ENCODE assay signal across 17 cellular contexts in genomic region chr13:36673352-36673751, GRCh38. TPM values are rescaled to one million over a fixed set of nuclear protein-coding genes. Genes with fewer than 3 reads are reported as not detected.
A peak's percentile ranks its signal among the peaks of the same experiment; 100 is the strongest.
DNase-seq lines count a peak whose midpoint lies in the region; ATAC-seq and TF ChIP-seq lines count a peak whose summit lies in the region.
"Had no signal": no experiment of that assay in that cellular context is flagged by ENCODE, and none has a peak within 500 bp of the region (broad histone marks: within the 10 kb centered on the region; RNA-seq: fewer than 3 reads in every experiment).

No MANE protein-coding gene starts in this region.

- H3K9me3 ChIP-seq in smooth muscle cell (replicated peaks; ENCODE audit: low read depth), result no peaks in the 10 kb centered on the region

- H2AFZ ChIP-seq in smooth muscle cell (ENCODE audit: low read depth), result no peak overlapping the region

- H3F3A ChIP-seq in smooth muscle cell (ENCODE audit: low read depth), result no peaks in the 10 kb centered on the region

- peak overlapping the region; percentile 89 for H3K4me2 ChIP-seq in smooth muscle cell

- peak overlapping the region; percentile 37 for H3K4me3 ChIP-seq in astrocyte of the spinal cord (ENCODE audit: low read depth, low read length)
- peak overlapping the region; percentile 49 for H3K4me3 ChIP-seq in smooth muscle cell
- H3K4me3 ChIP-seq: K562 had no signal

- H3K4me1 ChIP-seq in smooth muscle cell (ENCODE audit: low read depth), result no peaks in the 10 kb centered on the region

- H3K27me3 ChIP-seq in smooth muscle cell (ENCODE audit: low read depth), result peaks cover 75% of the 10 kb centered on the region

- ATAC-seq in HG03457 (IDR thresholded peaks at IDR 0.05; ENCODE audit: unreplicated experiment) (no peak), HG03571 (IDR thresholded peaks at IDR 0.05; ENCODE audit: unreplicated experiment) (no peak)
- ATAC-seq: CD8-positive, alpha-beta T cell; K562; stimulated activated naive CD8-positive, alpha-beta T cell treated with anti-CD3 and anti-CD28 coated beads, Interleukin-15, amount 100 ng/mL, for 72 hours had no signal

- no peaks in the 10 kb centered on the region for H4K20me1 ChIP-seq in smooth muscle cell (ENCODE audit: low read depth)

- in situ Hi-C loops in astrocyte of the spinal cord (cut with HindIII; ENCODE audit: low sequenced_read_pairs), result no loop called here

- no peaks in the 10 kb centered on the region for H3K79me2 ChIP-seq in smooth muscle cell (ENCODE audit: low read depth)

- 55% methylated on average over 11 of the region's 11 CpGs for WGBS in smooth muscle cell (ENCODE audit: low lambda C conversion rate)

- H3K36me3 ChIP-seq in smooth muscle cell (ENCODE audit: low read depth), result no peaks in the 10 kb centered on the region
- H3K36me3 ChIP-seq: spleen had no signal

- TF ChIP-seq CTCF in astrocyte of the spinal cord (IDR thresholded peaks at IDR 0.05; ENCODE audit: low read depth, low read length) (no peak), smooth muscle cell (IDR thresholded peaks at IDR 0.05; ENCODE audit: borderline replicate concordance, insufficient read depth, poor library complexity, severe bottlenecking) (no peak)

- H3K27ac ChIP-seq in smooth muscle cell (ENCODE audit: low read depth), result no peak overlapping the region
- H3K27ac ChIP-seq: spleen had no signal

- DNase-seq in NCI-H2227 (lab: John Stamatoyannopoulos, UW; ENCODE audit: unreplicated experiment), result peak; percentile 2
- no peak for DNase-seq in NCI-H2227 treated with DMSO at 0.1 percent for 48 hours (lab: John Stamatoyannopoulos, UW)
- no peak for DNase-seq in astrocyte of the spinal cord (ENCODE audit: low read depth, low spot score)
- DNase-seq in left kidney (ENCODE audit: low read depth, low spot score), result peak; percentile 24
- no peak for DNase-seq in smooth muscle cell (lab: John Stamatoyannopoulos, UW; ENCODE audit: unreplicated experiment)
- no peak for DNase-seq in mucosa of gallbladder (ENCODE audit: low spot score)
- DNase-seq: activated CD4-positive, alpha-beta memory T cell treated with anti-CD3 and anti-CD28 coated beads, Interleukin-2, amount 10 ng/mL, durations not matched to agents 7 days and 5 days; CD8-positive, alpha-beta T cell; HCEC 1CT; stimulated activated naive CD8-positive, alpha-beta T cell treated with anti-CD3 and anti-CD28 coated beads, Interleukin-15, amount 100 ng/mL, for 72 hours had no signal

- H3K9ac ChIP-seq in smooth muscle cell (ENCODE audit: low read depth), result no peak overlapping the region

RNA-seq across cellular contexts. Expression of gene SERTM1, which starts 0.5 kb away (rescaled TPM):
- total RNA-seq in smooth muscle cell, result not detected in 2 replicates
- polyA plus RNA-seq in smooth muscle cell, result not detected in 2 replicates
- total RNA-seq in mucosa of gallbladder, result not detected
- total RNA-seq: A172; activated CD4-positive, alpha-beta memory T cell treated with anti-CD3 and anti-CD28 coated beads, Interleukin-2, amount 10 ng/mL, durations not matched to agents 7 days and 5 days; CD8-positive, alpha-beta T cell; K562; mammary epithelial cell; SK-MEL-5; spleen had no signal
- polyA plus RNA-seq: K562, mammary epithelial cell, spleen had no signal

Comparison
In these comparisons a context has a peak if more than half of its experiments do, and no peak if none do; other contexts are left out.
1. DNase-seq: peak in NCI-H2227 (single experiment) and left kidney (single experiment); none in NCI-H2227 treated with DMSO at 0.1 percent for 48 hours (single experiment), astrocyte of the spinal cord (single experiment), smooth muscle cell (single experiment) and mucosa of gallbladder (single experiment).